9 cellular contexts compared by ENCODE assay signal in genomic region chr13:43787998-43788397, GRCh38. TPM values are rescaled to one million over a fixed set of nuclear protein-coding genes. Genes with fewer than 3 reads are reported as not detected.
DNase-seq lines count a peak whose midpoint lies in the region; ATAC-seq and TF ChIP-seq lines count a peak whose summit lies in the region.
"Had no signal": no experiment of that assay in that cellular context is flagged by ENCODE, and none has a peak within 500 bp of the region (broad histone marks: within the 10 kb centered on the region; RNA-seq: fewer than 3 reads in every experiment).

No MANE protein-coding gene starts in this region.

- intact Hi-C loops in activated T-helper 1 cell treated with anti-CD3 and anti-CD28 coated beads, Interleukin-12 subunit alpha, Interleukin-12 subunit beta, Interleukin-2, Interleukin-4 antibody, amounts not matched to agents 30 ng/mL and 10 ng/mL and 1 ng/mL, durations not matched to agents 14 hours and 24 hours and 36 hours (cut with micrococcal nuclease): no loop called here

- no peak for ATAC-seq in CD4-positive, CD25-positive, alpha-beta regulatory T cell (ENCODE audit: low read depth in 2 of 2)
- no peak for ATAC-seq in GM18907 (IDR thresholded peaks at IDR 0.05; ENCODE audit: unreplicated experiment)
- no peak for ATAC-seq in GM18873 (IDR thresholded peaks at IDR 0.05; ENCODE audit: low FRiP score, unreplicated experiment)
- no peak for ATAC-seq in GM18868 (IDR thresholded peaks at IDR 0.05; ENCODE audit: unreplicated experiment)
- no peak for ATAC-seq in HG02884 (IDR thresholded peaks at IDR 0.05; ENCODE audit: unreplicated experiment)
- ATAC-seq: K562 had no signal

- no peaks in the 10 kb centered on the region for H3K36me3 ChIP-seq in CD4-positive, CD25-positive, alpha-beta regulatory T cell (ENCODE audit: control insufficient read depth, insufficient read depth, low read length)
- H3K36me3 ChIP-seq in kidney epithelial cell (ENCODE audit: control insufficient read depth, insufficient read depth, low read length): no peaks in the 10 kb centered on the region

- H3K36me3 Mint-ChIP-seq in CD4-positive, CD25-positive, alpha-beta regulatory T cell: no peaks in the 10 kb centered on the region
- H3K36me3 Mint-ChIP-seq in activated T-helper 1 cell treated with anti-CD3 and anti-CD28 coated beads, Interleukin-12 subunit alpha, Interleukin-12 subunit beta, Interleukin-2, Interleukin-4 antibody, amounts not matched to agents 30 ng/mL and 10 ng/mL and 1 ng/mL, durations not matched to agents 14 hours and 24 hours and 36 hours (ENCODE audit: low read depth): no peaks in the 10 kb centered on the region

- H3K4me1 Mint-ChIP-seq in CD4-positive, CD25-positive, alpha-beta regulatory T cell: peaks cover 0 to 17% (median 4%) of the 10 kb centered on the region in 4 donors
- peaks cover 6% of the 10 kb centered on the region for H3K4me1 Mint-ChIP-seq in activated T-helper 1 cell treated with anti-CD3 and anti-CD28 coated beads, Interleukin-12 subunit alpha, Interleukin-12 subunit beta, Interleukin-2, Interleukin-4 antibody, amounts not matched to agents 30 ng/mL and 10 ng/mL and 1 ng/mL, durations not matched to agents 14 hours and 24 hours and 36 hours (ENCODE audit: low read depth)

- H3K4me3 Mint-ChIP-seq in CD4-positive, CD25-positive, alpha-beta regulatory T cell: peak overlapping the region in 3 of 4 donors; percentile 55 to 83 (median 56)
- peak overlapping the region; percentile 71 for H3K4me3 Mint-ChIP-seq in activated T-helper 1 cell treated with anti-CD3 and anti-CD28 coated beads, Interleukin-12 subunit alpha, Interleukin-12 subunit beta, Interleukin-2, Interleukin-4 antibody, amounts not matched to agents 30 ng/mL and 10 ng/mL and 1 ng/mL, durations not matched to agents 14 hours and 24 hours and 36 hours

- no peak for DNase-seq in CD4-positive, CD25-positive, alpha-beta regulatory T cell
- DNase-seq in HCEC 1CT: peak; percentile 67
- DNase-seq in activated T-helper 1 cell treated with anti-CD3 and anti-CD28 coated beads, Interleukin-12 subunit alpha, Interleukin-12 subunit beta, Interleukin-2, Interleukin-4 antibody, amounts not matched to agents 30 ng/mL and 10 ng/mL and 1 ng/mL, durations not matched to agents 14 hours and 24 hours and 36 hours (ENCODE audit: low spot score): no peak
- DNase-seq in kidney epithelial cell (ENCODE audit: low read depth): no peak

- H3K27ac Mint-ChIP-seq in CD4-positive, CD25-positive, alpha-beta regulatory T cell: no peak overlapping the region
- H3K27ac Mint-ChIP-seq in activated T-helper 1 cell treated with anti-CD3 and anti-CD28 coated beads, Interleukin-12 subunit alpha, Interleukin-12 subunit beta, Interleukin-2, Interleukin-4 antibody, amounts not matched to agents 30 ng/mL and 10 ng/mL and 1 ng/mL, durations not matched to agents 14 hours and 24 hours and 36 hours: no peak overlapping the region

- peaks cover 8% of the 10 kb centered on the region for H3K27me3 ChIP-seq in CD4-positive, CD25-positive, alpha-beta regulatory T cell (ENCODE audit: control insufficient read depth, insufficient read depth, low read length)
- no peaks in the 10 kb centered on the region for H3K27me3 ChIP-seq in kidney epithelial cell (ENCODE audit: control insufficient read depth, insufficient read depth, low read length)

- no peak overlapping the region for H3K4me3 ChIP-seq in CD4-positive, CD25-positive, alpha-beta regulatory T cell (ENCODE audit: low read depth, low read length)
- H3K4me3 ChIP-seq in kidney epithelial cell (ENCODE audit: low read depth, low read length): no peak overlapping the region
- H3K4me3 ChIP-seq: K562 had no signal

- H3K9me3 Mint-ChIP-seq in CD4-positive, CD25-positive, alpha-beta regulatory T cell: peaks cover 0 to 2% (median 0%) of the 10 kb centered on the region in 7 donors
- no peaks in the 10 kb centered on the region for H3K9me3 Mint-ChIP-seq in activated T-helper 1 cell treated with anti-CD3 and anti-CD28 coated beads, Interleukin-12 subunit alpha, Interleukin-12 subunit beta, Interleukin-2, Interleukin-4 antibody, amounts not matched to agents 30 ng/mL and 10 ng/mL and 1 ng/mL, durations not matched to agents 14 hours and 24 hours and 36 hours

- H3K4me1 ChIP-seq in CD4-positive, CD25-positive, alpha-beta regulatory T cell (ENCODE audit: control insufficient read depth, insufficient read depth, low read length, poor library complexity, severe bottlenecking): peaks cover 13% of the 10 kb centered on the region

- H3K27me3 Mint-ChIP-seq in CD4-positive, CD25-positive, alpha-beta regulatory T cell: peaks cover 42% of the 10 kb centered on the region
- peaks cover 46% of the 10 kb centered on the region for H3K27me3 Mint-ChIP-seq in activated T-helper 1 cell treated with anti-CD3 and anti-CD28 coated beads, Interleukin-12 subunit alpha, Interleukin-12 subunit beta, Interleukin-2, Interleukin-4 antibody, amounts not matched to agents 30 ng/mL and 10 ng/mL and 1 ng/mL, durations not matched to agents 14 hours and 24 hours and 36 hours (ENCODE audit: insufficient read depth)

- TF ChIP-seq CTCF in kidney epithelial cell (IDR thresholded peaks at IDR 0.05; ENCODE audit: insufficient read depth, low read length, poor library complexity, severe bottlenecking): peak; percentile 45

- no peak overlapping the region for H3K27ac ChIP-seq in CD4-positive, CD25-positive, alpha-beta regulatory T cell (ENCODE audit: insufficient read depth, low read length, poor library complexity, severe bottlenecking)

- H3K9me3 ChIP-seq in CD4-positive, CD25-positive, alpha-beta regulatory T cell (ENCODE audit: control insufficient read depth in 2 of 2, low read length in 2 of 2): no peaks in the 10 kb centered on the region

RNA-seq across cellular contexts. Expression of gene ENOX1, which starts 1.2 kb away (rescaled TPM):
- total RNA-seq in CD4-positive, CD25-positive, alpha-beta regulatory T cell: not detected
- polyA plus RNA-seq in CD4-positive, CD25-positive, alpha-beta regulatory T cell: under 1 TPM in 1 of 4 donors, not detected in 3; 0.10 TPM
- total RNA-seq in activated T-helper 1 cell treated with anti-CD3 and anti-CD28 coated beads, Interleukin-12 subunit alpha, Interleukin-12 subunit beta, Interleukin-2, Interleukin-4 antibody, amounts not matched to agents 30 ng/mL and 10 ng/mL and 1 ng/mL, durations not matched to agents 14 hours and 24 hours and 36 hours: 0.08 and 0.17 TPM in 2 replicates
- 0.71 and 1.5 TPM in 2 replicates for total RNA-seq in kidney epithelial cell
- total RNA-seq: K562 had no signal
- polyA plus RNA-seq: K562 had no signal
